Comparison of ENCODE assay signal across 16 cellular contexts in genomic region chr4:179626687-179627086, GRCh38.
A peak's percentile ranks its signal among the peaks of the same experiment; 100 is the strongest.
DNase-seq lines count a peak whose midpoint lies in the region; ATAC-seq and TF ChIP-seq lines count a peak whose summit lies in the region.
"Had no signal": no experiment of that assay in that cellular context is flagged by ENCODE, and none has a peak within 500 bp of the region (broad histone marks: within the 10 kb centered on the region; RNA-seq: fewer than 3 reads in every experiment).

No MANE protein-coding gene starts in this region.

- no peak overlapping the region for H3K56ac ChIP-seq in IMR-90 (ENCODE audit: extremely low read depth, insufficient read depth, low read length)

- H2BK120ac ChIP-seq in IMR-90 (ENCODE audit: low read depth, low read length), result no peak overlapping the region

- intact Hi-C loops in IMR-90 (cut with micrococcal nuclease), result no loop called here

- ATAC-seq in IMR-90 (ENCODE audit: low read depth) (no peak), WTC11 (peak; percentile 98), GM19351 (IDR thresholded peaks at IDR 0.05; ENCODE audit: unreplicated experiment) (no peak)
- ATAC-seq: mucosa of descending colon had no signal

- no peak overlapping the region for H3K27ac Mint-ChIP-seq in WTC11

- no TSS peak for BruUV-seq in IMR-90 (replicated peaks; lab: Mats Ljungman, UMichigan)

- no peak overlapping the region for H4K8ac ChIP-seq in IMR-90 (ENCODE audit: low read depth in 2 of 2, low read length in 2 of 2)

- DNase-seq in D341Med (ENCODE audit: low spot score), result peak; percentile 33
- DNase-seq in IMR-90, result no peak
- peak; percentile 51 for DNase-seq in WTC11 (ENCODE audit: low spot score)
- DNase-seq in left kidney (ENCODE audit: low read depth, low spot score), result peak; percentile 13
- no peak for DNase-seq in activated CD4-positive, alpha-beta T cell treated with anti-CD3 and anti-CD28 coated beads for 4 hours
- no peak for DNase-seq in GOT3 (lab: John Stamatoyannopoulos, UW)
- DNase-seq: activated CD4-positive, alpha-beta T cell treated with anti-CD3 and anti-CD28 coated beads, Interleukin-2, amount 50 U/mL, for 48 hours; activated gamma-delta T cell treated with Interleukin-2 at 50 U/mL for 16 hours; activated T-cell treated with anti-CD3 and anti-CD28 coated beads for 4 hours; amniotic stem cell; mucosa of descending colon; NCI-H1436 treated with DMSO at 0.1 percent for 48 hours; substantia nigra; T-helper 1 cell had no signal

- no peak overlapping the region for H2BK5ac ChIP-seq in IMR-90 (ENCODE audit: low read depth, low read length, poor library complexity, severe bottlenecking)

- H3K4me1 Mint-ChIP-seq in WTC11, result 0 out of 2 replicates have a peak, but pooled peaks cover 5% of the 10 kb centered on the region
- H3K4me1 Mint-ChIP-seq: central memory CD8-positive, alpha-beta T cell had no signal

- POLR2A ChIA-PET in IMR-90 (lab: Charles Lee; ENCODE audit: unreplicated experiment) (no interaction called here), WTC11 (lab: Charles Lee) (no interaction called here)

- H3K4ac ChIP-seq in IMR-90 (ENCODE audit: low read depth, low read length), result no peak overlapping the region

- CTCF ChIA-PET in IMR-90 (lab: Yijun Ruan, JAX) (interaction anchor here (0.6 to 1.1 kb wide), 3 partner anchors 10 to 74 kb away, joined by 3 to 4 read pairs (median 3); no protein-coding TSS in a partner anchor), WTC11 (lab: Charles Lee) (interaction anchor here (0.6 to 1.3 kb wide), 7 partner anchors 11 to 658 kb away, joined by 3 to 5 read pairs (median 3); no protein-coding TSS in a partner anchor)

- no peak overlapping the region for H3K23ac ChIP-seq in IMR-90 (ENCODE audit: low read depth, low read length)

- H3K79me1 ChIP-seq in IMR-90 (ENCODE audit: low read depth in 1 of 2, low read length in 2 of 2), result no peaks in the 10 kb centered on the region

- H3K27me3 ChIP-seq in IMR-90 (ENCODE audit: control insufficient read depth, insufficient read depth, low read length), result no peaks in the 10 kb centered on the region

- H3K9me3 Mint-ChIP-seq in WTC11, result no peaks in the 10 kb centered on the region
- H3K9me3 Mint-ChIP-seq: central memory CD8-positive, alpha-beta T cell had no signal

- dilution Hi-C loops in IMR-90 (cut with HindIII; ENCODE audit: low sequenced_read_pairs, unreplicated experiment), result no loop called here

- no peak overlapping the region for H3K27ac ChIP-seq in IMR-90 (ENCODE audit: insufficient read depth, low read length)

- peaks cover 9% of the 10 kb centered on the region for H3K9me1 ChIP-seq in IMR-90 (ENCODE audit: insufficient read depth, low read length)

- no peak overlapping the region for H2AK9ac ChIP-seq in IMR-90 (replicated peaks; ENCODE audit: low read depth, low read length, poor library complexity)

- H3K4me3 ChIP-seq in IMR-90 (ENCODE audit: insufficient read depth, low read depth, low read length), result no peak overlapping the region
- H3K4me3 ChIP-seq: mucosa of descending colon had no signal

- no peaks in the 10 kb centered on the region for H3K36me3 Mint-ChIP-seq in WTC11

- no peak overlapping the region for H3K14ac ChIP-seq in IMR-90 (replicated peaks; ENCODE audit: low read depth, low read length)

- TF ChIP-seq CTCF in IMR-90 (conservative IDR thresholded peaks at IDR 0.05; ENCODE audit: low read depth, low read length) (peak; percentile 18; the same call in 1 of the 2 replicates), WTC11 (IDR thresholded peaks at IDR 0.05) (peak; percentile 63; the same call in 1 of the 2 replicates)

- no peak for TF ChIP-seq RAD21 in IMR-90 (IDR thresholded peaks at IDR 0.05; ENCODE audit: low read length)

- no peak overlapping the region for H2BK15ac ChIP-seq in IMR-90 (ENCODE audit: low read depth, low read length)

- no peak overlapping the region for H2AK5ac ChIP-seq in IMR-90 (ENCODE audit: low read depth, low read length)

- H3K4me3 Mint-ChIP-seq in WTC11, result no peak overlapping the region
- H3K4me3 Mint-ChIP-seq: central memory CD8-positive, alpha-beta T cell had no signal

- WGBS in IMR-90 (ENCODE audit: extremely low coverage in 2 of 2, insufficient read length in 1 of 2), 2 experiments, result 86% methylated on average over 2 of the region's 3 CpGs; no CpG with 5 or more reads in 1 of the 2 experiments

- in situ Hi-C loops in IMR-90 (cut with MboI; ENCODE audit: low sequenced_read_pairs), result no loop called here

- no peaks in the 10 kb centered on the region for H3K36me3 ChIP-seq in IMR-90 (ENCODE audit: control insufficient read depth, insufficient read depth, low read length)

- no peak overlapping the region for H3K18ac ChIP-seq in IMR-90 (ENCODE audit: low read depth, low read length)

- no peaks in the 10 kb centered on the region for H3K9me3 ChIP-seq in IMR-90 (ENCODE audit: control insufficient read depth, insufficient read depth, low read length)
- H3K9me3 ChIP-seq: mucosa of descending colon had no signal

- 0 out of 2 replicates have a peak overlapping the region, but pooled peaks have one; percentile 1 for H2BK20ac ChIP-seq in IMR-90 (ENCODE audit: low read depth, low read length)

- H3K27me3 Mint-ChIP-seq in WTC11 (ENCODE audit: low read depth), result no peaks in the 10 kb centered on the region
- H3K27me3 Mint-ChIP-seq: central memory CD8-positive, alpha-beta T cell had no signal

- H4K20me1 ChIP-seq in IMR-90 (ENCODE audit: insufficient read depth, low read length), result no peaks in the 10 kb centered on the region

- no peak overlapping the region for H2AFZ ChIP-seq in IMR-90 (replicated peaks; ENCODE audit: low read length, poor library complexity)

- H3K9ac ChIP-seq in IMR-90 (ENCODE audit: low read depth, low read length), result no peak overlapping the region

- H4K5ac ChIP-seq in IMR-90 (ENCODE audit: low read depth, low read length), result no peak overlapping the region

- H3K4me1 ChIP-seq in IMR-90 (ENCODE audit: control insufficient read depth, insufficient read depth, low read length), result peaks cover 5% of the 10 kb centered on the region

- H3K4me2 ChIP-seq in IMR-90 (ENCODE audit: low read depth, low read length), result no peak overlapping the region

- TF ChIP-seq POLR2A in IMR-90 (IDR thresholded peaks at IDR 0.05; ENCODE audit: low read depth, low read length), result no peak

- H4K91ac ChIP-seq in IMR-90 (ENCODE audit: insufficient read depth, low read depth, low read length), result no peak overlapping the region

TF ChIP-seq in IMR-90, 13 proteins besides CTCF, POLR2A, EP300 and RAD21 (continues in another document):
- TF ChIP-seq CHD1 (IDR thresholded peaks at IDR 0.05; ENCODE audit: low read depth, low read length) (no peak), SMC3 (IDR thresholded peaks at IDR 0.05; ENCODE audit: low read depth, low read length) (no peak), RFX5 (IDR thresholded peaks at IDR 0.05; ENCODE audit: low read depth, low read length) (no peak), CEBPB (IDR thresholded peaks at IDR 0.05; ENCODE audit: low read depth, low read length) (no peak), MXI1 (IDR thresholded peaks at IDR 0.05; ENCODE audit: borderline replicate concordance, low read depth, low read length) (no peak), MAZ (IDR thresholded peaks at IDR 0.05; ENCODE audit: borderline replicate concordance, low read depth, low read length) (no peak), ELK1 (IDR thresholded peaks at IDR 0.05; ENCODE audit: borderline replicate concordance, low read depth, low read length) (no peak), RCOR1 (IDR thresholded peaks at IDR 0.05; ENCODE audit: insufficient replicate concordance, low read length) (no peak), MAFK (IDR thresholded peaks at IDR 0.05; ENCODE audit: low read depth, low read length) (no peak)

TF ChIP-seq in WTC11, 78 proteins besides CTCF, POLR2A, EP300 and RAD21:
- TF ChIP-seq IRF1 (CRISPR knock-in tag; IDR thresholded peaks at IDR 0.05), result no peak
- no peak for TF ChIP-seq SMAD3 (CRISPR knock-in tag; IDR thresholded peaks at IDR 0.05; ENCODE audit: borderline replicate concordance)
TF ChIP-seq in WTC11: peak in this region for 0.

Comparison
In these comparisons a context has a peak if more than half of its experiments do, and no peak if none do; other contexts are left out.
1. DNase-seq: peak in D341Med (single experiment), WTC11 (single experiment) and left kidney (single experiment); none in IMR-90 (single experiment), activated CD4-positive, alpha-beta T cell treated with anti-CD3 and anti-CD28 coated beads for 4 hours (0 of 2) and GOT3 (single experiment).